Comparison of ENCODE assay signal across 1 cellular context in the genomic region with DNA sequence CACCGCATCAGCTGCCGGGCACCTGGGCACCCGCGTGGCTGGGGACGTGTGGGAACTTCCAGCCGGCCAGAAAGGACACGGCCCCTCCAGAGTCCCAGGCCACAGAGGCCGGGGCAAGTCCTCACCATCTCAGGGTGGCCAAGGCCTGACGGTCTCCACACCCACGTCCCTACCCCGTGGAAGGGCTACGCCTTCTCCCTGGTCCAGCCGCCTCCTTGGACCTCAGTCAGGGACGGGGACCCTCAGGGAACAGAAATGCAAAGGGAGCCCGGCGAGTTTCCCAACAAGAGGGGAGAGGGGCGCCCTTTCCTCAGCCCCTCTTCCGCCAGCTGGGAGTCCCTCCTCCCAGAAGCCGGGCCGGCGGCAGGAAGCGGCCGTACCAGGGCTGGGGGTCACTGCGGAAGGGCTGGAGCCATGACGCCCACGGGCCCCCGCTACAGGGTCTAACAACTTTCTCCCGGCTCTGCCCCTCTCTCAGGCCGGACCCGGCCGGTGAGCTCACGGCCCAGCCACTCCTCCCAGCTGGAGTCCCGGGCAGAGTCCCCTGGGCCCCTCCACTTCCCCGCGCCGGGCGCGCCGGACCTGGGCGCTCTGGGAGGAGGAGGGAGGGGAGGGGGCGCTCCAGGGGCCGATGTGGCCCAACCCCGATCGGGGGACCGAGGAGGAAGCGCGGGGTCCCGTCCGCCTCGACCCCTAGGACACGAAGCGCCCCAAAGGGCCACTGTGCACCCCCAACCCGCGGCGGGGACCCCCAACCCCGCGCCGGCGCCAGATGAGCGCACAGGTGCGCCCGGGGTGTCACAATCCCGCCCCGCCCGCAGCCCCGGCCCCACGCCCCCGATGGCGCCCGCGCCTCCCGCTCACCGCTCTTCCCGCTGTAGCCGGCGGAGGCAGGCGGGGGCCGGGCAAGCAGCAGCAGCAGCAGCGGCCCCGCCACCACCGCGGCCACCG.
TF ChIP-seq lines count a peak whose summit lies in the region.

No MANE protein-coding gene starts in this region.

TF ChIP-seq in IMR-90, 13 proteins besides CTCF, POLR2A, EP300 and RAD21:
- no peak for TF ChIP-seq CHD1 (IDR thresholded peaks at IDR 0.05; ENCODE audit: low read depth, low read length)
- no peak for TF ChIP-seq MAFK (IDR thresholded peaks at IDR 0.05; ENCODE audit: low read depth, low read length)
- no peak for TF ChIP-seq RFX5 (IDR thresholded peaks at IDR 0.05; ENCODE audit: low read depth, low read length)
- no peak for TF ChIP-seq SMC3 (IDR thresholded peaks at IDR 0.05; ENCODE audit: low read depth, low read length)
- no peak for TF ChIP-seq MAZ (IDR thresholded peaks at IDR 0.05; ENCODE audit: borderline replicate concordance, low read depth, low read length)
- no peak for TF ChIP-seq RCOR1 (IDR thresholded peaks at IDR 0.05; ENCODE audit: insufficient replicate concordance, low read length)
- no peak for TF ChIP-seq MXI1 (IDR thresholded peaks at IDR 0.05; ENCODE audit: borderline replicate concordance, low read depth, low read length)
- TF ChIP-seq, protein P1, sequence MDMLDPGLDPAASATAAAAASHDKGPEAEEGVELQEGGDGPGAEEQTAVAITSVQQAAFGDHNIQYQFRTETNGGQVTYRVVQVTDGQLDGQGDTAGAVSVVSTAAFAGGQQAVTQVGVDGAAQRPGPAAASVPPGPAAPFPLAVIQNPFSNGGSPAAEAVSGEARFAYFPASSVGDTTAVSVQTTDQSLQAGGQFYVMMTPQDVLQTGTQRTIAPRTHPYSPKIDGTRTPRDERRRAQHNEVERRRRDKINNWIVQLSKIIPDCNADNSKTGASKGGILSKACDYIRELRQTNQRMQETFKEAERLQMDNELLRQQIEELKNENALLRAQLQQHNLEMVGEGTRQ (IDR thresholded peaks at IDR 0.05; ENCODE audit: low read depth, low read length) = no peak
- TF ChIP-seq, protein P2, sequence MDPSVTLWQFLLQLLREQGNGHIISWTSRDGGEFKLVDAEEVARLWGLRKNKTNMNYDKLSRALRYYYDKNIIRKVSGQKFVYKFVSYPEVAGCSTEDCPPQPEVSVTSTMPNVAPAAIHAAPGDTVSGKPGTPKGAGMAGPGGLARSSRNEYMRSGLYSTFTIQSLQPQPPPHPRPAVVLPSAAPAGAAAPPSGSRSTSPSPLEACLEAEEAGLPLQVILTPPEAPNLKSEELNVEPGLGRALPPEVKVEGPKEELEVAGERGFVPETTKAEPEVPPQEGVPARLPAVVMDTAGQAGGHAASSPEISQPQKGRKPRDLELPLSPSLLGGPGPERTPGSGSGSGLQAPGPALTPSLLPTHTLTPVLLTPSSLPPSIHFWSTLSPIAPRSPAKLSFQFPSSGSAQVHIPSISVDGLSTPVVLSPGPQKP (IDR thresholded peaks at IDR 0.05; ENCODE audit: borderline replicate concordance, low read depth, low read length) = no peak
- no peak for TF ChIP-seq FOS (IDR thresholded peaks at IDR 0.05; ENCODE audit: low read depth, low read length)
- no peak for TF ChIP-seq NFE2L2 (IDR thresholded peaks at IDR 0.05; ENCODE audit: low read depth, low read length)
- no peak for TF ChIP-seq CEBPB (IDR thresholded peaks at IDR 0.05; ENCODE audit: low read depth, low read length)
- TF ChIP-seq BHLHE40 (IDR thresholded peaks at IDR 0.05; ENCODE audit: low read depth, low read length) = no peak
